In the genomic region with DNA sequence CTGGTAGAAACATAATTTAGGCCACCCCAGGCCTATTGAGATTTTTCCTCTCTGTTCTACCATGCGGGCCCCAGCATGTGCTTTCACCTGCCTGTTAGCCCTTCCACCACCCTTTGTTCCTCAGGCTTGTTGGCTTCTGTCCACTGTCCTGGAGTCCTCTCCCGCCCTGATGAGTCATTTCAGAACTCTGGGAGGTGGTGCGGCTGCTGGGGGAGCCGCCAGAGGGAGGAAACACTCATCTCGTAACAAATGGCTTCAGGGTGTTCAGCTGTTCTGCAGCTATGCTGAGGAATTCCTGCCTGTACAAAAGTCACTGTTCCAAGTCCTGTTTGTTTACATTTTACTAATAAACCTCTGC, we compare ENCODE assay signal across 8 cellular contexts. TPM values are rescaled to one million over a fixed set of nuclear protein-coding genes. Genes with fewer than 3 reads are reported as not detected.
A peak's percentile ranks its signal among the peaks of the same experiment; 100 is the strongest.
DNase-seq lines count a peak whose midpoint lies in the region; ATAC-seq and TF ChIP-seq lines count a peak whose summit lies in the region.

No MANE protein-coding gene starts in this region.

- no peak overlapping the region for H3K4me3 ChIP-seq in neural progenitor cell

- ATAC-seq in GM19395 (IDR thresholded peaks at IDR 0.05; ENCODE audit: unreplicated experiment) (no peak), GM21390 (IDR thresholded peaks at IDR 0.05; ENCODE audit: unreplicated experiment) (no peak)

- H3K36me3 ChIP-seq in neural progenitor cell: no peaks in the 10 kb centered on the region

- H3K9me3 ChIP-seq in neural progenitor cell (ENCODE audit: low read depth): no peaks in the 10 kb centered on the region

- no peaks in the 10 kb centered on the region for H3K79me2 ChIP-seq in neural progenitor cell (ENCODE audit: low read depth)

- DNase-seq in HCEC 1CT: peak; percentile 92
- DNase-seq in SHP77 treated with DMSO at 0.1 percent for 48 hours (lab: John Stamatoyannopoulos, UW): peak; percentile 82
- peak; percentile 92 for DNase-seq in fibroblast of peridontal ligament (ENCODE audit: extremely low read depth)
- peak; percentile 26 for DNase-seq in neural progenitor cell (ENCODE audit: low spot score)
- no peak for DNase-seq in D341Med (ENCODE audit: low spot score)
- no peak for DNase-seq in dermis blood vessel endothelial cell

- peaks cover 2% of the 10 kb centered on the region for H3K27me3 Mint-ChIP-seq in neural progenitor cell (ENCODE audit: insufficient read depth, low read depth)

- peak overlapping the region; percentile 91 for H3K27ac Mint-ChIP-seq in neural progenitor cell

- peaks cover 16% of the 10 kb centered on the region for H3K4me1 Mint-ChIP-seq in neural progenitor cell

- H3K27me3 ChIP-seq in neural progenitor cell: no peaks in the 10 kb centered on the region

- no peak overlapping the region for H3K9ac ChIP-seq in neural progenitor cell

- H3K27ac ChIP-seq in neural progenitor cell: no peak overlapping the region

- H2AFZ ChIP-seq in neural progenitor cell (replicated peaks): peak overlapping the region; percentile 1

- no peak overlapping the region for H3K4me3 Mint-ChIP-seq in neural progenitor cell

- H3K4me1 ChIP-seq in neural progenitor cell: no peaks in the 10 kb centered on the region

- H3K36me3 Mint-ChIP-seq in neural progenitor cell: no peaks in the 10 kb centered on the region

- peak; percentile 5 for TF ChIP-seq CTCF in neural progenitor cell (IDR thresholded peaks at IDR 0.05)

- H3K4me2 ChIP-seq in neural progenitor cell: no peak overlapping the region

- no peaks in the 10 kb centered on the region for H4K20me1 ChIP-seq in neural progenitor cell (ENCODE audit: low read depth)

- no peaks in the 10 kb centered on the region for H3F3A ChIP-seq in neural progenitor cell (ENCODE audit: low read depth)

- peaks cover 4% of the 10 kb centered on the region for H3K9me3 Mint-ChIP-seq in neural progenitor cell

RNA-seq across cellular contexts. Expression of gene LRTM1, which starts 36.3 kb away (rescaled TPM):
- not detected in 2 replicates for total RNA-seq in neural progenitor cell (ENCODE audit: low replicate concordance)
- total RNA-seq in dermis blood vessel endothelial cell: not detected in 2 replicates

Comparison
In these comparisons a context has a peak if more than half of its experiments do, and no peak if none do; other contexts are left out.
1. DNase-seq: peak in HCEC 1CT (single experiment), SHP77 treated with DMSO at 0.1 percent for 48 hours (single experiment), fibroblast of peridontal ligament (single experiment) and neural progenitor cell (single experiment); none in D341Med (single experiment) and dermis blood vessel endothelial cell (single experiment).